8 cellular contexts compared by ENCODE assay signal in genomic region chr2:52810460-52810859, GRCh38.
A peak's percentile ranks its signal among the peaks of the same experiment; 100 is the strongest.
DNase-seq lines count a peak whose midpoint lies in the region; ATAC-seq, FAIRE-seq and TF ChIP-seq lines count a peak whose summit lies in the region.

No MANE protein-coding gene starts in this region.

- H3K27me3 ChIP-seq in H7 (ENCODE audit: control insufficient read depth, insufficient read depth, low read length) (no peaks in the 10 kb centered on the region), aorta (ENCODE audit: control insufficient read depth in 1 of 2, insufficient read depth in 2 of 2, low read length in 1 of 2) (no peaks in the 10 kb centered on the region)

- no peak for FAIRE-seq in GM12892 (lab: Jason Lieb, UNC)

- H3K9me3 ChIP-seq in aorta (ENCODE audit: control insufficient read depth, low read length) = no peaks in the 10 kb centered on the region

- 24 to 26% methylated on average over 4 of the region's 4 CpGs for WGBS in aorta, 2 donors

- H3K4me1 ChIP-seq in aorta (ENCODE audit: control insufficient read depth in 1 of 2, insufficient read depth in 2 of 2, low read length in 2 of 2) = no peaks in the 10 kb centered on the region

- DNase-seq in ACHN (peak; percentile 42), H7 (peak; percentile 20), RPMI8226 (peak; percentile 4), left ventricle myocardium superior (no peak), GM12892 (ENCODE audit: insufficient read length) (no peak), aorta (no peak)

- ATAC-seq in left ventricle myocardium superior = peak; percentile 65
- no peak for ATAC-seq in GM19395 (IDR thresholded peaks at IDR 0.05; ENCODE audit: unreplicated experiment)
- ATAC-seq in GM19455 (IDR thresholded peaks at IDR 0.05; ENCODE audit: unreplicated experiment) = no peak
- no peak for ATAC-seq in aorta (ENCODE audit: low FRiP score)

- in situ Hi-C loops in ACHN (cut with HindIII; ENCODE audit: low pct_ligation_motif_present, low pct_unique_long_range_greater_than_20kb, low sequenced_read_pairs) = no loop called here

- no peak overlapping the region for H3K27ac ChIP-seq in aorta (ENCODE audit: low read depth in 1 of 2, low read length in 2 of 2)

- intact Hi-C loops in left ventricle myocardium superior (cut with micrococcal nuclease) = no loop called here
- intact Hi-C loops in aorta (cut with DNase I) = no loop called here

- no peak for TF ChIP-seq POLR2A in GM12892 (IDR thresholded peaks at IDR 0.05; ENCODE audit: low read depth, low read length)

- no peak overlapping the region for H3K4me3 ChIP-seq in H7 (ENCODE audit: insufficient read depth, low read depth, low read length)
- no peak overlapping the region for H3K4me3 ChIP-seq in aorta (ENCODE audit: low read length in 2 of 2)

- no peaks in the 10 kb centered on the region for H3K36me3 ChIP-seq in H7 (replicated peaks; ENCODE audit: control insufficient read depth, insufficient read depth, low read length)
- H3K36me3 ChIP-seq in aorta (ENCODE audit: control insufficient read depth in 1 of 2, insufficient read depth in 2 of 2, low read length in 1 of 2) = no peaks in the 10 kb centered on the region

Comparison
In these comparisons a context has a peak if more than half of its experiments do, and no peak if none do; other contexts are left out.
1. DNase-seq: peak in ACHN (single experiment), H7 (single experiment) and RPMI8226 (single experiment); none in left ventricle myocardium superior (single experiment), GM12892 (single experiment) and aorta (0 of 2).